ENCODE assay signal across 26 cellular contexts in the genomic region with DNA sequence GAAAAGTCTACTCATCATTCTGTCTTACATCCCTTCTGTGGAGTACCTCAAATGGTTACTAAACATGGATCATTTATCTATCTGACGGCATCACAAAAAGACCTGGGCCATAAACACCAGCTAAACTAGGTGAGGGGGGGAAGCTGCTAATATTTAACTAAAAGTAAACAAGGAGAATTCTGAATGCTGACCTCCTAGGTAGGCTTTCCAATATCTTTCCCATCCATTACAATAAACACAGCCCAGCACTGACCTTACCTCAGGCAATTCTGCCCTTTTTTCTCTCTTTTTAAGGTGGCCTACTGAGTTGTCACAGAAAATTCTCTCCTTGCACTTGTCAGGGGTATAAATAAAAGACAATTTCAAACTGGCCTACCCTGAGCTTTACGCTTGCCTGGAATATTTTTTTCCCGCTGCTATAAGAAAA. TPM values are rescaled to one million over a fixed set of nuclear protein-coding genes. Genes with fewer than 3 reads are reported as not detected.
DNase-seq lines count a peak whose midpoint lies in the region; ATAC-seq and TF ChIP-seq lines count a peak whose summit lies in the region.
"Had no signal": no experiment of that assay in that cellular context is flagged by ENCODE, and none has a peak within 500 bp of the region (broad histone marks: within the 10 kb centered on the region; RNA-seq: fewer than 3 reads in every experiment).

No MANE protein-coding gene starts in this region.

- H3K9me3 ChIP-seq in hepatocyte (ENCODE audit: low read depth), result no peaks in the 10 kb centered on the region
- H3K9me3 ChIP-seq: esophagus squamous epithelium, SK-N-SH, upper lobe of left lung had no signal

- peak overlapping the region; percentile 24 for H3K27ac Mint-ChIP-seq in neural crest cell (ENCODE audit: unreplicated experiment)
- H3K27ac Mint-ChIP-seq: activated CD8-positive, alpha-beta T cell treated with anti-CD3 and anti-CD28 coated beads for 36 hours had no signal

- H3K9me2 ChIP-seq in hepatocyte (replicated peaks; ENCODE audit: insufficient read depth), result no peaks in the 10 kb centered on the region
- H3K9me2 ChIP-seq: SK-N-SH had no signal

- H3K27me3 ChIP-seq in hepatocyte, result no peaks in the 10 kb centered on the region
- H3K27me3 ChIP-seq: BLaER1 treated with 17β-estradiol and CSF1 and Interleukin-3, amounts not matched to agents 10 nM and 100 nM; brain microvascular endothelial cell; esophagus squamous epithelium; upper lobe of left lung had no signal

- H3K4me3 Mint-ChIP-seq in neural crest cell, result no peak overlapping the region
- H3K4me3 Mint-ChIP-seq: activated CD8-positive, alpha-beta T cell treated with anti-CD3 and anti-CD28 coated beads for 36 hours; naive thymus-derived CD8-positive, alpha-beta T cell had no signal

- no peaks in the 10 kb centered on the region for H3K4me1 Mint-ChIP-seq in neural crest cell

- no peaks in the 10 kb centered on the region for H4K20me1 ChIP-seq in hepatocyte (ENCODE audit: insufficient read depth, poor library complexity, severe bottlenecking)
- H4K20me1 ChIP-seq: BLaER1 treated with 17β-estradiol and CSF1 and Interleukin-3, amounts not matched to agents 10 nM and 100 nM had no signal

- H3K79me2 ChIP-seq in hepatocyte, result no peaks in the 10 kb centered on the region

- peaks cover 17% of the 10 kb centered on the region for H3K4me1 ChIP-seq in hepatocyte (ENCODE audit: insufficient read depth)
- H3K4me1 ChIP-seq: esophagus squamous epithelium, upper lobe of left lung had no signal

- H3K9me3 Mint-ChIP-seq in neural crest cell, result no peaks in the 10 kb centered on the region
- H3K9me3 Mint-ChIP-seq: activated CD8-positive, alpha-beta T cell treated with anti-CD3 and anti-CD28 coated beads for 36 hours had no signal

- H3K4me3 ChIP-seq in hepatocyte, result no peak overlapping the region
- H3K4me3 ChIP-seq: BLaER1 treated with 17β-estradiol and CSF1 and Interleukin-3, amounts not matched to agents 10 nM and 100 nM; esophagus squamous epithelium; upper lobe of left lung had no signal

- H2AFZ ChIP-seq in hepatocyte, result no peak overlapping the region

- TF ChIP-seq CTCF in 22Rv1 (IDR thresholded peaks at IDR 0.05), result no peak
- TF ChIP-seq CTCF in hepatocyte (IDR thresholded peaks at IDR 0.05; ENCODE audit: poor library complexity), result no peak
- no peak for TF ChIP-seq CTCF in neural crest cell (conservative IDR thresholded peaks at IDR 0.05)

- H3K36me3 Mint-ChIP-seq in neural crest cell (ENCODE audit: low read depth), result peaks cover 24% of the 10 kb centered on the region

- H3K27me3 Mint-ChIP-seq in neural crest cell (ENCODE audit: low read depth), result no peaks in the 10 kb centered on the region
- H3K27me3 Mint-ChIP-seq: activated CD8-positive, alpha-beta T cell treated with anti-CD3 and anti-CD28 coated beads for 36 hours; naive thymus-derived CD8-positive, alpha-beta T cell had no signal

- H3K27ac ChIP-seq in 22Rv1, result peak overlapping the region; percentile 90
- peak overlapping the region; percentile 78 for H3K27ac ChIP-seq in hepatocyte
- H3K27ac ChIP-seq: BLaER1 treated with 17β-estradiol and CSF1 and Interleukin-3, amounts not matched to agents 10 nM and 100 nM; brain microvascular endothelial cell; esophagus squamous epithelium; RWPE1; upper lobe of left lung had no signal

- no peak for ATAC-seq in GM21381 (IDR thresholded peaks at IDR 0.05; ENCODE audit: unreplicated experiment)
- ATAC-seq: activated CD4-positive, CD25-positive, alpha-beta regulatory T cell treated with anti-CD3 and anti-CD28 coated beads, Interleukin-2, amount 50 U/mL, for 24 hours; activated CD8-positive, alpha-beta T cell treated with anti-CD3 and anti-CD28 coated beads for 36 hours; naive thymus-derived CD8-positive, alpha-beta T cell; stimulated activated naive CD8-positive, alpha-beta T cell treated with anti-CD3 and anti-CD28 coated beads, Interleukin-15, Interleukin-2, amounts not matched to agents 100 U/mL and 50 U/mL, for 24 hours had no signal

- peak overlapping the region; percentile 66 for H3K4me2 ChIP-seq in hepatocyte
- H3K4me2 ChIP-seq: BLaER1 treated with 17β-estradiol and CSF1 and Interleukin-3, amounts not matched to agents 10 nM and 100 nM; SK-N-SH had no signal

- DNase-seq in HuH-7 (ENCODE audit: low spot score) (peak; percentile 66), hepatocyte (ENCODE audit: low spot score) (peak; percentile 67), neural crest cell (ENCODE audit: low read depth, low spot score) (no peak), kidney tubule cell (ENCODE audit: low spot score) (no peak), COR-L47 (lab: John Stamatoyannopoulos, UW) (no peak), pons (ENCODE audit: low spot score) (no peak)
- DNase-seq: activated CD8-positive, alpha-beta T cell treated with anti-CD3 and anti-CD28 coated beads for 36 hours; activated gamma-delta T cell treated with Interleukin-2 at 50 U/mL for 16 hours; brain microvascular endothelial cell; effector CD8-positive, alpha-beta T cell; esophagus squamous epithelium; Karpas-422; kidney; mesendoderm; naive thymus-derived CD8-positive, alpha-beta T cell; NCI-H187; NCI-H748 treated with DMSO at 0.1 percent for 48 hours; SK-N-SH; stimulated activated CD4-positive, alpha-beta T cell treated with anti-CD3 and anti-CD28 coated beads, Interleukin-2, amount 100 ng/mL, for 48 hours; stimulated activated naive CD8-positive, alpha-beta T cell treated with anti-CD3 and anti-CD28 coated beads, Interleukin-15, Interleukin-2, amounts not matched to agents 100 U/mL and 50 U/mL, for 24 hours; upper lobe of left lung had no signal

- H3K36me3 ChIP-seq in hepatocyte (replicated peaks; ENCODE audit: insufficient read depth, low read depth), result no peaks in the 10 kb centered on the region

- WGBS in hepatocyte (ENCODE audit: low lambda C conversion rate, missing lambda C conversion rate), result 76% methylated on average over 3 of the region's 3 CpGs

RNA-seq across cellular contexts. Expression of a gene that starts 33.1 kb away (rescaled TPM):
- total RNA-seq in hepatocyte (18.8 and 20.7 TPM in 2 replicates), neural crest cell (18.3 and 19.7 TPM in 2 replicates)
- polyA plus RNA-seq in hepatocyte, result 4.8 and 5.8 TPM in 2 replicates

Comparison
In these comparisons a context has a peak if more than half of its experiments do, and no peak if none do; other contexts are left out.
1. DNase-seq: peak in HuH-7 (single experiment) and hepatocyte (single experiment); none in neural crest cell (single experiment), kidney tubule cell (single experiment), COR-L47 (single experiment) and pons (single experiment).